1 cellular context compared by ENCODE assay signal in the genomic region with DNA sequence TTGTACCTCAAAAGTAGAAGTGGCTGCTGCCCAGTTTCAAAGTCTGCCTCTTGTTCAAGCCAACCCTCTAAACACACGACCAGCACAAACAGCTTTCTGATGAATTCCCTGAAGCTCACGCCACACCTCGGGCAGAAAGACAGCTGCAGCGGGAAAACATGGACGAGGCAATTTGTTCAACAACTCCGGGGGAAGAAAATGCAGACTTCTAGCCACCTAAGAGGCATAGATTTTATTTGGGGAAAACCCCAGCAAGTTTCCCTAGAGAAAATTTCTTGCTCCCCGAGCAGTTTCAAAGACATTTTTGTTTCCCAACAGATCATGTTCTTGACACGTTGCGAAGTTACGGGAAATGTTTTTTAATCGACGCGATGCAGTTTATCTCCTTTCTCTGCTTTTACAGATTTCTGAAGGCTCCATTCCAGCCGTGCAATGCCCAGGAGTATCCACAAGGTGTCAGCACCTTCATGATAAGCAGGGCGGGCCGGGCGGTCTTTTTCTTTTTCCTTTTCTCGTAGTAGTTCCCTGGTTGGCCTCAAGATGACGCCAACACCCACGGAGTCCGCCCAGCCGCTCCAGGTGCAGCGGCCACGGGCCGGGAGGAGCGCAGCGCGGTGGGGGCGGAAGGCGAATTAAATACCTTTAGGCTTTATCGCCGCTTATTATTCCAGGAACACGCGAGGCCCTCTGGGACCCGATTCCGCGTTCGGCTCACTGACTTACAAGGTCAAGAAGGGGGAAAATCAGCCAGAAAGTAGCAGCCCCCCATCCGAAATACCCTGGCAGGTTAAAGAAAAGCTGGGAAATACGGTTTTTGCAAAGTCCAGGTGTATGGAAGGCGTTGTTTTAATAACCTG.
TF ChIP-seq lines count a peak whose summit lies in the region.

No MANE protein-coding gene starts in this region.

TF ChIP-seq in HepG2, 621 proteins besides CTCF, POLR2A, EP300 and RAD21 (continued from another document and continues in another):
- TF ChIP-seq, protein P1, sequence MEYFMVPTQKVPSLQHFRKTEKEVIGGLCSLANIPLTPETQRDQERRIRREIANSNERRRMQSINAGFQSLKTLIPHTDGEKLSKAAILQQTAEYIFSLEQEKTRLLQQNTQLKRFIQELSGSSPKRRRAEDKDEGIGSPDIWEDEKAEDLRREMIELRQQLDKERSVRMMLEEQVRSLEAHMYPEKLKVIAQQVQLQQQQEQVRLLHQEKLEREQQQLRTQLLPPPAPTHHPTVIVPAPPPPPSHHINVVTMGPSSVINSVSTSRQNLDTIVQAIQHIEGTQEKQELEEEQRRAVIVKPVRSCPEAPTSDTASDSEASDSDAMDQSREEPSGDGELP (IDR thresholded peaks at IDR 0.05; ENCODE audit: borderline replicate concordance, low read depth): no peak
- TF ChIP-seq FOXC1 (CRISPR knock-in tag; IDR thresholded peaks at IDR 0.05; ENCODE audit: borderline replicate concordance) (no peak), SIN3A (IDR thresholded peaks at IDR 0.05; ENCODE audit: borderline replicate concordance, low read depth, low read length) (no peak), HNRNPLL (IDR thresholded peaks at IDR 0.05; ENCODE audit: low read depth, low read length, poor library complexity, severe bottlenecking) (peak; percentile 57), DMAP1 (CRISPR knock-in tag; IDR thresholded peaks at IDR 0.05) (no peak), GATAD1 (CRISPR knock-in tag; IDR thresholded peaks at IDR 0.05) (peak; percentile 43), ZNF614 (CRISPR knock-in tag; IDR thresholded peaks at IDR 0.05; ENCODE audit: borderline replicate concordance) (peak; percentile 62; the same call in 1 of the 2 replicates), ZNF572 (CRISPR knock-in tag; IDR thresholded peaks at IDR 0.05) (peak; percentile 40; the same call in 1 of the 2 replicates), ZNF788 (CRISPR knock-in tag; IDR thresholded peaks at IDR 0.05; ENCODE audit: borderline replicate concordance) (peak; percentile 35; the same call in 1 of the 2 replicates), ELF4 (CRISPR knock-in tag; IDR thresholded peaks at IDR 0.05; ENCODE audit: borderline replicate concordance) (no peak), JARID2 (CRISPR knock-in tag; IDR thresholded peaks at IDR 0.05; ENCODE audit: insufficient replicate concordance) (peak; percentile 75), HMG20B (CRISPR knock-in tag; conservative IDR thresholded peaks at IDR 0.05) (no peak), NCOR1 (IDR thresholded peaks at IDR 0.05; ENCODE audit: borderline replicate concordance, low read length) (no peak), ZNF75D (CRISPR knock-in tag; IDR thresholded peaks at IDR 0.05; ENCODE audit: borderline replicate concordance) (no peak), AKAP8 (CRISPR knock-in tag; IDR thresholded peaks at IDR 0.05) (no peak), EEA1 (CRISPR knock-in tag; IDR thresholded peaks at IDR 0.05; ENCODE audit: borderline replicate concordance) (no peak), PTBP1 (IDR thresholded peaks at IDR 0.05; ENCODE audit: low read depth, low read length, poor library complexity, severe bottlenecking) (peak; percentile 71), MXI1 (IDR thresholded peaks at IDR 0.05; ENCODE audit: borderline replicate concordance, low read depth, low read length) (peak; percentile 41; the same call in 1 of the 3 replicates), ERF (CRISPR knock-in tag; IDR thresholded peaks at IDR 0.05) (peak; percentile 44; the same call in 1 of the 2 replicates), SP140L (CRISPR knock-in tag; IDR thresholded peaks at IDR 0.05; ENCODE audit: borderline replicate concordance) (no peak), ZFP82 (CRISPR knock-in tag; IDR thresholded peaks at IDR 0.05; ENCODE audit: borderline replicate concordance) (0 out of 2 replicates have a peak, but pooled peaks have one; percentile 32), SOX6 (IDR thresholded peaks at IDR 0.05) (no peak), SOX6 (CRISPR knock-in tag; IDR thresholded peaks at IDR 0.05) (no peak), SNAPC2 (CRISPR knock-in tag; IDR thresholded peaks at IDR 0.05) (no peak), TOE1 (CRISPR knock-in tag; IDR thresholded peaks at IDR 0.05) (no peak), YEATS4 (CRISPR knock-in tag; IDR thresholded peaks at IDR 0.05; ENCODE audit: borderline replicate concordance) (no peak), PITX1 (CRISPR knock-in tag; IDR thresholded peaks at IDR 0.05) (no peak)
- TF ChIP-seq, protein P2, sequence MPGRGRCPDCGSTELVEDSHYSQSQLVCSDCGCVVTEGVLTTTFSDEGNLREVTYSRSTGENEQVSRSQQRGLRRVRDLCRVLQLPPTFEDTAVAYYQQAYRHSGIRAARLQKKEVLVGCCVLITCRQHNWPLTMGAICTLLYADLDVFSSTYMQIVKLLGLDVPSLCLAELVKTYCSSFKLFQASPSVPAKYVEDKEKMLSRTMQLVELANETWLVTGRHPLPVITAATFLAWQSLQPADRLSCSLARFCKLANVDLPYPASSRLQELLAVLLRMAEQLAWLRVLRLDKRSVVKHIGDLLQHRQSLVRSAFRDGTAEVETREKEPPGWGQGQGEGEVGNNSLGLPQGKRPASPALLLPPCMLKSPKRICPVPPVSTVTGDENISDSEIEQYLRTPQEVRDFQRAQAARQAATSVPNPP (CRISPR knock-in tag; IDR thresholded peaks at IDR 0.05): no peak
- TF ChIP-seq, protein P3, sequence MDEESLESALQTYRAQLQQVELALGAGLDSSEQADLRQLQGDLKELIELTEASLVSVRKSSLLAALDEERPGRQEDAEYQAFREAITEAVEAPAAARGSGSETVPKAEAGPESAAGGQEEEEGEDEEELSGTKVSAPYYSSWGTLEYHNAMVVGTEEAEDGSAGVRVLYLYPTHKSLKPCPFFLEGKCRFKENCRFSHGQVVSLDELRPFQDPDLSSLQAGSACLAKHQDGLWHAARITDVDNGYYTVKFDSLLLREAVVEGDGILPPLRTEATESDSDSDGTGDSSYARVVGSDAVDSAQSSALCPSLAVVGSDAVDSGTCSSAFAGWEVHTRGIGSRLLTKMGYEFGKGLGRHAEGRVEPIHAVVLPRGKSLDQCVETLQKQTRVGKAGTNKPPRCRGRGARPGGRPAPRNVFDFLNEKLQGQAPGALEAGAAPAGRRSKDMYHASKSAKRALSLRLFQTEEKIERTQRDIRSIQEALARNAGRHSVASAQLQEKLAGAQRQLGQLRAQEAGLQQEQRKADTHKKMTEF (CRISPR knock-in tag; IDR thresholded peaks at IDR 0.05): peak; percentile 48; the same call in 1 of the 2 replicates
- TF ChIP-seq, protein P4, sequence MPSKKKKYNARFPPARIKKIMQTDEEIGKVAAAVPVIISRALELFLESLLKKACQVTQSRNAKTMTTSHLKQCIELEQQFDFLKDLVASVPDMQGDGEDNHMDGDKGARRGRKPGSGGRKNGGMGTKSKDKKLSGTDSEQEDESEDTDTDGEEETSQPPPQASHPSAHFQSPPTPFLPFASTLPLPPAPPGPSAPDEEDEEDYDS (CRISPR knock-in tag; IDR thresholded peaks at IDR 0.05): no peak
- TF ChIP-seq, protein P5, sequence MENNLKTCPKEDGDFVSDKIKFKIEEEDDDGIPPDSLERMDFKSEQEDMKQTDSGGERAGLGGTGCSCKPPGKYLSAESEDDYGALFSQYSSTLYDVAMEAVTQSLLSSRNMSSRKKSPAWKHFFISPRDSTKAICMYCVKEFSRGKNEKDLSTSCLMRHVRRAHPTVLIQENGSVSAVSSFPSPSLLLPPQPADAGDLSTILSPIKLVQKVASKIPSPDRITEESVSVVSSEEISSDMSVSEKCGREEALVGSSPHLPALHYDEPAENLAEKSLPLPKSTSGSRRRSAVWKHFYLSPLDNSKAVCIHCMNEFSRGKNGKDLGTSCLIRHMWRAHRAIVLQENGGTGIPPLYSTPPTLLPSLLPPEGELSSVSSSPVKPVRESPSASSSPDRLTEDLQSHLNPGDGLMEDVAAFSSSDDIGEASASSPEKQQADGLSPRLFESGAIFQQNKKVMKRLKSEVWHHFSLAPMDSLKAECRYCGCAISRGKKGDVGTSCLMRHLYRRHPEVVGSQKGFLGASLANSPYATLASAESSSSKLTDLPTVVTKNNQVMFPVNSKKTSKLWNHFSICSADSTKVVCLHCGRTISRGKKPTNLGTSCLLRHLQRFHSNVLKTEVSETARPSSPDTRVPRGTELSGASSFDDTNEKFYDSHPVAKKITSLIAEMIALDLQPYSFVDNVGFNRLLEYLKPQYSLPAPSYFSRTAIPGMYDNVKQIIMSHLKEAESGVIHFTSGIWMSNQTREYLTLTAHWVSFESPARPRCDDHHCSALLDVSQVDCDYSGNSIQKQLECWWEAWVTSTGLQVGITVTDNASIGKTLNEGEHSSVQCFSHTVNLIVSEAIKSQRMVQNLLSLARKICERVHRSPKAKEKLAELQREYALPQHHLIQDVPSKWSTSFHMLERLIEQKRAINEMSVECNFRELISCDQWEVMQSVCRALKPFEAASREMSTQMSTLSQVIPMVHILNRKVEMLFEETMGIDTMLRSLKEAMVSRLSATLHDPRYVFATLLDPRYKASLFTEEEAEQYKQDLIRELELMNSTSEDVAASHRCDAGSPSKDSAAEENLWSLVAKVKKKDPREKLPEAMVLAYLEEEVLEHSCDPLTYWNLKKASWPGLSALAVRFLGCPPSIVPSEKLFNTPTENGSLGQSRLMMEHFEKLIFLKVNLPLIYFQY (CRISPR knock-in tag; IDR thresholded peaks at IDR 0.05; ENCODE audit: borderline replicate concordance): no peak
- TF ChIP-seq, protein P6, sequence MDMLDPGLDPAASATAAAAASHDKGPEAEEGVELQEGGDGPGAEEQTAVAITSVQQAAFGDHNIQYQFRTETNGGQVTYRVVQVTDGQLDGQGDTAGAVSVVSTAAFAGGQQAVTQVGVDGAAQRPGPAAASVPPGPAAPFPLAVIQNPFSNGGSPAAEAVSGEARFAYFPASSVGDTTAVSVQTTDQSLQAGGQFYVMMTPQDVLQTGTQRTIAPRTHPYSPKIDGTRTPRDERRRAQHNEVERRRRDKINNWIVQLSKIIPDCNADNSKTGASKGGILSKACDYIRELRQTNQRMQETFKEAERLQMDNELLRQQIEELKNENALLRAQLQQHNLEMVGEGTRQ (IDR thresholded peaks at IDR 0.05; ENCODE audit: low read depth, low read length): no peak
- TF ChIP-seq, protein P6 (CRISPR knock-in tag; IDR thresholded peaks at IDR 0.05; ENCODE audit: borderline replicate concordance): no peak
- TF ChIP-seq, protein P7, sequence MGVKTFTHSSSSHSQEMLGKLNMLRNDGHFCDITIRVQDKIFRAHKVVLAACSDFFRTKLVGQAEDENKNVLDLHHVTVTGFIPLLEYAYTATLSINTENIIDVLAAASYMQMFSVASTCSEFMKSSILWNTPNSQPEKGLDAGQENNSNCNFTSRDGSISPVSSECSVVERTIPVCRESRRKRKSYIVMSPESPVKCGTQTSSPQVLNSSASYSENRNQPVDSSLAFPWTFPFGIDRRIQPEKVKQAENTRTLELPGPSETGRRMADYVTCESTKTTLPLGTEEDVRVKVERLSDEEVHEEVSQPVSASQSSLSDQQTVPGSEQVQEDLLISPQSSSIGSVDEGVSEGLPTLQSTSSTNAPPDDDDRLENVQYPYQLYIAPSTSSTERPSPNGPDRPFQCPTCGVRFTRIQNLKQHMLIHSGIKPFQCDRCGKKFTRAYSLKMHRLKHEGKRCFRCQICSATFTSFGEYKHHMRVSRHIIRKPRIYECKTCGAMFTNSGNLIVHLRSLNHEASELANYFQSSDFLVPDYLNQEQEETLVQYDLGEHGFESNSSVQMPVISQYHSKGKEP (CRISPR knock-in tag; IDR thresholded peaks at IDR 0.05): no peak
- TF ChIP-seq, protein P8, sequence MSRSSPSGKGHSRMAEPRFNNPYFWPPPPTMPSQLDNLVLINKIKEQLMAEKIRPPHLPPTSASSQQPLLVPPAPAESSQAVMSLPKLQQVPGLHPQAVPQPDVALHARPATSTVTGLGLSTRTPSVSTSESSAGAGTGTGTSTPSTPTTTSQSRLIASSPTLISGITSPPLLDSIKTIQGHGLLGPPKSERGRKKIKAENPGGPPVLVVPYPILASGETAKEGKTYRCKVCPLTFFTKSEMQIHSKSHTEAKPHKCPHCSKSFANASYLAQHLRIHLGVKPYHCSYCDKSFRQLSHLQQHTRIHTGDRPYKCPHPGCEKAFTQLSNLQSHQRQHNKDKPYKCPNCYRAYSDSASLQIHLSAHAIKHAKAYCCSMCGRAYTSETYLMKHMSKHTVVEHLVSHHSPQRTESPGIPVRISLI (CRISPR knock-in tag; IDR thresholded peaks at IDR 0.05; ENCODE audit: borderline replicate concordance): peak; percentile 43; the same call in 1 of the 2 replicates
- TF ChIP-seq, protein P9, sequence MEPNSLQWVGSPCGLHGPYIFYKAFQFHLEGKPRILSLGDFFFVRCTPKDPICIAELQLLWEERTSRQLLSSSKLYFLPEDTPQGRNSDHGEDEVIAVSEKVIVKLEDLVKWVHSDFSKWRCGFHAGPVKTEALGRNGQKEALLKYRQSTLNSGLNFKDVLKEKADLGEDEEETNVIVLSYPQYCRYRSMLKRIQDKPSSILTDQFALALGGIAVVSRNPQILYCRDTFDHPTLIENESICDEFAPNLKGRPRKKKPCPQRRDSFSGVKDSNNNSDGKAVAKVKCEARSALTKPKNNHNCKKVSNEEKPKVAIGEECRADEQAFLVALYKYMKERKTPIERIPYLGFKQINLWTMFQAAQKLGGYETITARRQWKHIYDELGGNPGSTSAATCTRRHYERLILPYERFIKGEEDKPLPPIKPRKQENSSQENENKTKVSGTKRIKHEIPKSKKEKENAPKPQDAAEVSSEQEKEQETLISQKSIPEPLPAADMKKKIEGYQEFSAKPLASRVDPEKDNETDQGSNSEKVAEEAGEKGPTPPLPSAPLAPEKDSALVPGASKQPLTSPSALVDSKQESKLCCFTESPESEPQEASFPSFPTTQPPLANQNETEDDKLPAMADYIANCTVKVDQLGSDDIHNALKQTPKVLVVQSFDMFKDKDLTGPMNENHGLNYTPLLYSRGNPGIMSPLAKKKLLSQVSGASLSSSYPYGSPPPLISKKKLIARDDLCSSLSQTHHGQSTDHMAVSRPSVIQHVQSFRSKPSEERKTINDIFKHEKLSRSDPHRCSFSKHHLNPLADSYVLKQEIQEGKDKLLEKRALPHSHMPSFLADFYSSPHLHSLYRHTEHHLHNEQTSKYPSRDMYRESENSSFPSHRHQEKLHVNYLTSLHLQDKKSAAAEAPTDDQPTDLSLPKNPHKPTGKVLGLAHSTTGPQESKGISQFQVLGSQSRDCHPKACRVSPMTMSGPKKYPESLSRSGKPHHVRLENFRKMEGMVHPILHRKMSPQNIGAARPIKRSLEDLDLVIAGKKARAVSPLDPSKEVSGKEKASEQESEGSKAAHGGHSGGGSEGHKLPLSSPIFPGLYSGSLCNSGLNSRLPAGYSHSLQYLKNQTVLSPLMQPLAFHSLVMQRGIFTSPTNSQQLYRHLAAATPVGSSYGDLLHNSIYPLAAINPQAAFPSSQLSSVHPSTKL (CRISPR knock-in tag; IDR thresholded peaks at IDR 0.05): 0 out of 2 replicates have a peak, but pooled peaks have one; percentile 21
